Comparison of ENCODE assay signal across 8 cellular contexts in the genomic region with DNA sequence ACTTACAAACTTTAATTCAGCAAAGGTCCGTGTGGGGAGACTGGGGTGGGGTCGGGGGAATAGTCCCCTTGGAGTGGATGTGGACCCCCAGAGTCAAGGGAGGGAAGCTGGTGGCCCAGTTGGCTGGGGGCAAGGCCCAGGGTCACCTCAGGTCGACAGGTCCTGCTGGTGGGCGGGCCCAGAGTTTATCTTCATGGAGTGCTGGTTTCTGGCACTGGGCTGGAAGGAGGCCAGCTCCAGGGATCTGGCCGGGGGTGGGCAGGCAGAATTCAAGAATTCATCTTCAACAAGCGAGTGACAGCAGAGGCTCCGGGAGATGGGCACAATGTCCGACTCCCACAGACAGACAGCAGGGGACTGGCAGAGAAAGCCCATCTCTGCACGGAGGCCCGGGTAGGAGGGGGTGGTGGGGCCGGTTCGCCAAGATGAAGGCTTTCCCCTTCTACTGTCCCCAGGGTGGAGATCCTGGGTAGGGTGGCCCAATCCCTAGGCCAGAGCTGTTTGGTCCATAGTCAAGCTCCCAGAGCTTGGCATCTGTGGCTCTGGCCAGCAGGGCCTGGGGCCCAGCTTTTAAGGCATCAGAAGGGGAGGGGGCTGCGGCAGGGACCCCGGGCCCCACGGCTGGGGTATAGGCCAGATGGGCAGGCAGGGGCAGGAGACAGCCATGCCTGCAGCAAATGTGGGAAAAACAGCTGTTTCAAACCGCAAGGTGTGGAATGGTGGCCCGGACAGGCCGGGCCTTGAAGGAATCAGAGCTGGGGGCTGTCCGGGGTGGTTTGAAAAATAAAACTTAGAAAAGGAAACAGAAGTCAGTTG. TPM values are rescaled to one million over a fixed set of nuclear protein-coding genes. Genes with fewer than 3 reads are reported as not detected.
DNase-seq lines count a peak whose midpoint lies in the region; ATAC-seq and TF ChIP-seq lines count a peak whose summit lies in the region.

No MANE protein-coding gene starts in this region.

- H3K4me1 Mint-ChIP-seq in activated CD8-positive, alpha-beta memory T cell treated with anti-CD3 and anti-CD28 coated beads, Interleukin-2, amount 10 ng/mL, durations not matched to agents 7 days and 5 days: peaks cover 15% of the 10 kb centered on the region
- peaks cover 15% of the 10 kb centered on the region for H3K4me1 Mint-ChIP-seq in activated T-helper 17 cell treated with anti-CD3 and anti-CD28 coated beads, Interleukin-2, amount 50 U/mL, for 72 hours

- DNase-seq in activated CD8-positive, alpha-beta memory T cell treated with anti-CD3 and anti-CD28 coated beads, Interleukin-2, amount 10 ng/mL, durations not matched to agents 7 days and 5 days: no peak
- DNase-seq in activated CD8-positive, alpha-beta memory T cell treated with anti-CD3 and anti-CD28 coated beads, Interleukin-2, amount 50 U/mL, for 4 hours: no peak
- DNase-seq in left lung (no peak), thyroid gland (peak; percentile 10 to 37), inferior parietal cortex (ENCODE audit: extremely low spot score) (no peak), LoVo (ENCODE audit: low spot score) (no peak)
- no peak for DNase-seq in effector CD8-positive, alpha-beta T cell (lab: John Stamatoyannopoulos, UW)

- H3K27me3 ChIP-seq in left lung (no peaks in the 10 kb centered on the region), thyroid gland (no peaks in the 10 kb centered on the region)

- peak overlapping the region; percentile 58 for H3K27ac Mint-ChIP-seq in activated CD8-positive, alpha-beta memory T cell treated with anti-CD3 and anti-CD28 coated beads, Interleukin-2, amount 10 ng/mL, durations not matched to agents 7 days and 5 days
- H3K27ac Mint-ChIP-seq in activated T-helper 17 cell treated with anti-CD3 and anti-CD28 coated beads, Interleukin-2, amount 50 U/mL, for 72 hours: peak overlapping the region; percentile 83

- H3K9me3 ChIP-seq in left lung: no peaks in the 10 kb centered on the region
- no peaks in the 10 kb centered on the region for H3K9me3 ChIP-seq in thyroid gland

- CTCF ChIA-PET in activated CD8-positive, alpha-beta memory T cell treated with anti-CD3 and anti-CD28 coated beads, Interleukin-2, amount 10 ng/mL, durations not matched to agents 7 days and 5 days (lab: Charles Lee): interaction anchor here (0.8 kb wide), 1 partner anchor 72 kb away, joined by 3 read pairs; no protein-coding TSS in a partner anchor

- peaks cover 19% of the 10 kb centered on the region for H3K36me3 Mint-ChIP-seq in activated CD8-positive, alpha-beta memory T cell treated with anti-CD3 and anti-CD28 coated beads, Interleukin-2, amount 10 ng/mL, durations not matched to agents 7 days and 5 days
- peaks cover 57% of the 10 kb centered on the region for H3K36me3 Mint-ChIP-seq in activated T-helper 17 cell treated with anti-CD3 and anti-CD28 coated beads, Interleukin-2, amount 50 U/mL, for 72 hours (ENCODE audit: low read depth)

- H3K27ac ChIP-seq in left lung (peak overlapping the region in 1 of 2 donors; percentile 41), thyroid gland (peak overlapping the region in 2 of 3 donors; percentile 8 to 9)

- H3K9me3 Mint-ChIP-seq in activated CD8-positive, alpha-beta memory T cell treated with anti-CD3 and anti-CD28 coated beads, Interleukin-2, amount 10 ng/mL, durations not matched to agents 7 days and 5 days (ENCODE audit: low read depth): no peaks in the 10 kb centered on the region
- no peaks in the 10 kb centered on the region for H3K9me3 Mint-ChIP-seq in activated T-helper 17 cell treated with anti-CD3 and anti-CD28 coated beads, Interleukin-2, amount 50 U/mL, for 72 hours

- H3K36me3 ChIP-seq in left lung (peaks cover 0 to 55% of the 10 kb centered on the region in 2 donors), thyroid gland (peaks cover 28 to 42% of the 10 kb centered on the region in 2 donors)

- WGBS in thyroid gland, 2 donors: 65 to 73% methylated on average over 13 to 19 of the region's 19 CpGs

- no peak for TF ChIP-seq POLR2A in thyroid gland (IDR thresholded peaks at IDR 0.05)

- TF ChIP-seq CTCF in left lung (IDR thresholded peaks at IDR 0.05) (no peak), thyroid gland (IDR thresholded peaks at IDR 0.05) (no peak)

- intact Hi-C loops in left lung (cut with DNase I): no loop called here
- intact Hi-C loops in thyroid gland (cut with DNase I): no loop called here

- H3K4me3 Mint-ChIP-seq in activated CD8-positive, alpha-beta memory T cell treated with anti-CD3 and anti-CD28 coated beads, Interleukin-2, amount 10 ng/mL, durations not matched to agents 7 days and 5 days: peak overlapping the region; percentile 74
- H3K4me3 Mint-ChIP-seq in activated T-helper 17 cell treated with anti-CD3 and anti-CD28 coated beads, Interleukin-2, amount 50 U/mL, for 72 hours: peak overlapping the region; percentile 88

- H3K27me3 Mint-ChIP-seq in activated CD8-positive, alpha-beta memory T cell treated with anti-CD3 and anti-CD28 coated beads, Interleukin-2, amount 10 ng/mL, durations not matched to agents 7 days and 5 days: no peaks in the 10 kb centered on the region
- H3K27me3 Mint-ChIP-seq in activated T-helper 17 cell treated with anti-CD3 and anti-CD28 coated beads, Interleukin-2, amount 50 U/mL, for 72 hours: no peaks in the 10 kb centered on the region

- peaks cover 4 to 19% of the 10 kb centered on the region in 2 donors for H3K4me1 ChIP-seq in left lung
- H3K4me1 ChIP-seq in thyroid gland: peaks cover 11 to 14% of the 10 kb centered on the region in 2 donors

- H3K4me3 ChIP-seq in left lung (peak overlapping the region in 1 of 2 donors; percentile 94), thyroid gland (replicated peaks in 1 of 3) (peak overlapping the region in 1 of 3 donors; percentile 63)

- no peak for ATAC-seq in activated CD8-positive, alpha-beta memory T cell treated with anti-CD3 and anti-CD28 coated beads, Interleukin-2, amount 10 ng/mL, durations not matched to agents 7 days and 5 days
- peak; percentile 17 for ATAC-seq in activated T-helper 17 cell treated with anti-CD3 and anti-CD28 coated beads, Interleukin-2, amount 50 U/mL, for 72 hours (replicated peaks)
- ATAC-seq in left lung: peak; percentile 7

RNA-seq across cellular contexts. Expression of gene FDX2, which starts 0.6 kb away (rescaled TPM):
- total RNA-seq in activated CD8-positive, alpha-beta memory T cell treated with anti-CD3 and anti-CD28 coated beads, Interleukin-2, amount 10 ng/mL, durations not matched to agents 7 days and 5 days: 10 to 100 TPM in 1 of 2 experiments, 1 to 10 TPM in 1; 7.4 to 11.1 TPM
- 10 to 100 TPM; 12.3 to 20.1 TPM for total RNA-seq in activated T-helper 17 cell treated with anti-CD3 and anti-CD28 coated beads, Interleukin-2, amount 50 U/mL, for 72 hours
- total RNA-seq in left lung (10 to 100 TPM; 19.8 to 25.4 TPM), thyroid gland (10 to 100 TPM; 22.8 to 44.8 (median 33.3) TPM)

RNA-seq across cellular contexts. Expression of gene ZGLP1, which starts 6.8 kb away (rescaled TPM):
- 1 to 10 TPM in 1 of 2 experiments, under 1 TPM in 1; 0.93 to 3.3 TPM for total RNA-seq in activated CD8-positive, alpha-beta memory T cell treated with anti-CD3 and anti-CD28 coated beads, Interleukin-2, amount 10 ng/mL, durations not matched to agents 7 days and 5 days
- 1 to 10 TPM; 5.4 to 6.6 TPM for total RNA-seq in activated T-helper 17 cell treated with anti-CD3 and anti-CD28 coated beads, Interleukin-2, amount 50 U/mL, for 72 hours
- total RNA-seq in left lung (1 to 10 TPM; 2.8 to 7.8 TPM), thyroid gland (1 to 10 TPM in 3 of 4 donors, under 1 TPM in 1; 0.75 to 8.8 (median 2.2) TPM)

RNA-seq across cellular contexts. Expression of gene RAVER1, which starts 16.9 kb away (rescaled TPM):
- total RNA-seq in activated CD8-positive, alpha-beta memory T cell treated with anti-CD3 and anti-CD28 coated beads, Interleukin-2, amount 10 ng/mL, durations not matched to agents 7 days and 5 days: 10 to 100 TPM; 87.0 to 87.8 TPM
- 10 to 100 TPM; 66.3 to 88.7 TPM for total RNA-seq in activated T-helper 17 cell treated with anti-CD3 and anti-CD28 coated beads, Interleukin-2, amount 50 U/mL, for 72 hours
- total RNA-seq in left lung: 10 to 100 TPM; 30.9 to 38.7 TPM
- total RNA-seq in thyroid gland: 10 to 100 TPM; 18.3 to 52.0 (median 39.1) TPM

RNA-seq across cellular contexts. Expression of gene ICAM3, which starts 23.0 kb away (rescaled TPM):
- 100 to 1,000 TPM; 169 to 192 TPM for total RNA-seq in activated CD8-positive, alpha-beta memory T cell treated with anti-CD3 and anti-CD28 coated beads, Interleukin-2, amount 10 ng/mL, durations not matched to agents 7 days and 5 days
- 100 to 1,000 TPM; 144 to 228 TPM for total RNA-seq in activated T-helper 17 cell treated with anti-CD3 and anti-CD28 coated beads, Interleukin-2, amount 50 U/mL, for 72 hours
- total RNA-seq in left lung: 10 to 100 TPM; 17.3 to 44.8 TPM
- 1 to 10 TPM; 5.5 to 8.5 (median 5.8) TPM for total RNA-seq in thyroid gland

RNA-seq across cellular contexts. Expression of gene ICAM5, which starts 26.7 kb away (rescaled TPM):
- total RNA-seq in activated CD8-positive, alpha-beta memory T cell treated with anti-CD3 and anti-CD28 coated beads, Interleukin-2, amount 10 ng/mL, durations not matched to agents 7 days and 5 days: under 1 TPM; 0.41 to 0.84 TPM
- 1 to 10 TPM in 1 of 2 donors, under 1 TPM in 1; 0.71 to 8.6 TPM for total RNA-seq in activated T-helper 17 cell treated with anti-CD3 and anti-CD28 coated beads, Interleukin-2, amount 50 U/mL, for 72 hours
- total RNA-seq in left lung (10 to 100 TPM; 10.2 to 25.7 TPM), thyroid gland (1 to 10 TPM in 2 of 4 donors, not detected in 2; 1.0 to 1.6 TPM)

Comparison
In these comparisons a context has a peak if more than half of its experiments do, and no peak if none do; other contexts are left out.
1. DNase-seq: peak in thyroid gland (2 of 2); none in activated CD8-positive, alpha-beta memory T cell treated with anti-CD3 and anti-CD28 coated beads, Interleukin-2, amount 10 ng/mL, durations not matched to agents 7 days and 5 days (single experiment), activated CD8-positive, alpha-beta memory T cell treated with anti-CD3 and anti-CD28 coated beads, Interleukin-2, amount 50 U/mL, for 4 hours (single experiment), left lung (0 of 2), inferior parietal cortex (single experiment), LoVo (single experiment) and effector CD8-positive, alpha-beta T cell (single experiment).